Comparison of ENCODE assay signal across 17 cellular contexts in the genomic region with DNA sequence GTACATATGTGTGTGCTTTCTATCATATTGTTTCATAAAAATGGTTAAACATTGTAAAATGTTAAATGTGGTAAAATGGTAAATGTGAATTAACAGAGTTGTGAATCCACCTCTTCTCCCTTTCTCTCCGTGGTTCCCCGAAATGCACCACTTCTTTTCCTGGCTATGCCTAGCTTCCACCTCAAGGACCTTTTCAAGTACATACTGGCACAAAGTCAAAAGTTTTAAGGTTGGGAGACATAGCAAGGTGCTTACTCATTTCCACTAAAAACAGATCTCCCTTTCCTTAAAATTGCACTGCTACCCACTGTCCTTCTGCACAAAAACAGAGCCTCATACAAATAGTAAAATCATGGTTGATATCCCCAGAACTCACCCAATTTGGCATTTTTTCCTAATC.
DNase-seq lines count a peak whose midpoint lies in the region; ATAC-seq, FAIRE-seq and TF ChIP-seq lines count a peak whose summit lies in the region.
"Had no signal": no experiment of that assay in that cellular context is flagged by ENCODE, and none has a peak within 500 bp of the region (broad histone marks: within the 10 kb centered on the region; RNA-seq: fewer than 3 reads in every experiment).

No MANE protein-coding gene starts in this region.

- H3F3A ChIP-seq in PC-3 (ENCODE audit: low read length, unreplicated experiment): peaks cover 3% of the 10 kb centered on the region
- H3F3A ChIP-seq in GM23338 (replicated peaks; ENCODE audit: low read depth): no peaks in the 10 kb centered on the region

- no peak for TF ChIP-seq POLR2A in H54 (IDR thresholded peaks at IDR 0.05; ENCODE audit: low read depth, low read length)

- H3K4me3 ChIP-seq in PC-3 (ENCODE audit: low read length): no peak overlapping the region
- no peak overlapping the region for H3K4me3 ChIP-seq in psoas muscle
- H3K4me3 ChIP-seq in GM23338: no peak overlapping the region
- H3K4me3 ChIP-seq: body of pancreas had no signal

- POLR2A ChIA-PET in PC-3 (lab: Charles Lee; ENCODE audit: unreplicated experiment): no interaction called here
- POLR2A ChIA-PET in activated CD4-positive, alpha-beta T cell treated with anti-CD3 and anti-CD28 coated beads for 36 hours (lab: Charles Lee): no interaction called here

- H3K36me3 Mint-ChIP-seq in osteocyte (ENCODE audit: unreplicated experiment): no peaks in the 10 kb centered on the region
- H3K36me3 Mint-ChIP-seq in activated CD4-positive, alpha-beta T cell treated with anti-CD3 and anti-CD28 coated beads for 36 hours (ENCODE audit: low read depth): no peaks in the 10 kb centered on the region
- H3K36me3 Mint-ChIP-seq in GM23338 (ENCODE audit: low read depth): no peaks in the 10 kb centered on the region
- H3K36me3 Mint-ChIP-seq: stimulated activated effector memory CD8-positive, alpha-beta T cell treated with anti-CD3 and anti-CD28 coated beads, Interleukin-12 subunit alpha, Interleukin-12 subunit beta, amount 100 ng/mL, for 72 hours had no signal

- H3K4me1 Mint-ChIP-seq in osteocyte (ENCODE audit: unreplicated experiment) (peaks cover 29% of the 10 kb centered on the region), GM23338 (peaks cover 2% of the 10 kb centered on the region; the same call in 1 of the 3 replicates)
- no peaks in the 10 kb centered on the region for H3K4me1 Mint-ChIP-seq in activated CD4-positive, alpha-beta T cell treated with anti-CD3 and anti-CD28 coated beads for 36 hours
- H3K4me1 Mint-ChIP-seq: nephron progenitor cell; stimulated activated effector memory CD8-positive, alpha-beta T cell treated with anti-CD3 and anti-CD28 coated beads, Interleukin-12 subunit alpha, Interleukin-12 subunit beta, amount 100 ng/mL, for 72 hours had no signal

- peaks cover 4% of the 10 kb centered on the region for H3K9me3 Mint-ChIP-seq in osteocyte (ENCODE audit: unreplicated experiment)
- H3K9me3 Mint-ChIP-seq in activated CD4-positive, alpha-beta T cell treated with anti-CD3 and anti-CD28 coated beads for 36 hours (ENCODE audit: low read depth): peaks cover 2% of the 10 kb centered on the region
- no peaks in the 10 kb centered on the region for H3K9me3 Mint-ChIP-seq in GM23338
- H3K9me3 Mint-ChIP-seq: H9, nephron progenitor cell had no signal

- H3K9me3 ChIP-seq in PC-3 (ENCODE audit: low read length) (no peaks in the 10 kb centered on the region), psoas muscle (no peaks in the 10 kb centered on the region)
- H3K9me3 ChIP-seq: body of pancreas had no signal

- H3K79me2 ChIP-seq in PC-3 (ENCODE audit: low read length) (no peaks in the 10 kb centered on the region), GM23338 (replicated peaks; ENCODE audit: insufficient read depth) (no peaks in the 10 kb centered on the region)

- H3K27me3 Mint-ChIP-seq in osteocyte (ENCODE audit: unreplicated experiment) (no peaks in the 10 kb centered on the region), GM23338 (ENCODE audit: insufficient read depth, low read depth, poor library complexity) (no peaks in the 10 kb centered on the region)
- H3K27me3 Mint-ChIP-seq in activated CD4-positive, alpha-beta T cell treated with anti-CD3 and anti-CD28 coated beads for 36 hours: no peaks in the 10 kb centered on the region

- H3K36me3 ChIP-seq in PC-3 (ENCODE audit: low read depth, low read length): no peaks in the 10 kb centered on the region
- H3K36me3 ChIP-seq in psoas muscle (ENCODE audit: insufficient read depth in 1 of 2, low read depth in 1 of 2): no peaks in the 10 kb centered on the region
- H3K36me3 ChIP-seq in GM23338 (ENCODE audit: insufficient read depth): no peaks in the 10 kb centered on the region

- no peak overlapping the region for H3K27ac ChIP-seq in PC-3 (ENCODE audit: low read length)
- H3K27ac ChIP-seq in psoas muscle: no peak overlapping the region
- H3K27ac ChIP-seq in GM23338 (ENCODE audit: low read depth): no peak overlapping the region
- H3K27ac ChIP-seq: body of pancreas had no signal

- TF ChIP-seq CTCF in PC-3 (conservative IDR thresholded peaks at IDR 0.05; ENCODE audit: low read depth, low read length) (no peak), osteocyte (IDR thresholded peaks at IDR 0.05) (no peak), psoas muscle (IDR thresholded peaks at IDR 0.05) (no peak), GM23338 (conservative IDR thresholded peaks at IDR 0.05; ENCODE audit: low read depth in 2 of 2) (no peak)

- FAIRE-seq in H54 (lab: Jason Lieb, UNC): peak; percentile 99

- no peaks in the 10 kb centered on the region for H3K9me2 ChIP-seq in PC-3 (replicated peaks; ENCODE audit: low read length)
- no peaks in the 10 kb centered on the region for H3K9me2 ChIP-seq in GM23338 (ENCODE audit: insufficient read depth)

- WGBS in psoas muscle, 3 donors: 84 to 89% (median 86%) methylated on average over 2 of the region's 2 CpGs

- H4K20me1 ChIP-seq in PC-3 (ENCODE audit: low read length): no peaks in the 10 kb centered on the region
- no peaks in the 10 kb centered on the region for H4K20me1 ChIP-seq in GM23338 (replicated peaks; ENCODE audit: insufficient read depth)

- intact Hi-C loops in PC-3 (cut with micrococcal nuclease) (loop anchor here (5.0 kb wide), 1 partner anchor 341 kb away; no protein-coding TSS in a partner anchor), psoas muscle (cut with DNase I) (no loop called here)
- intact Hi-C loops in activated CD4-positive, alpha-beta T cell treated with anti-CD3 and anti-CD28 coated beads for 36 hours (cut with DNase I, micrococcal nuclease): no loop called here

- no peaks in the 10 kb centered on the region for H3K27me3 ChIP-seq in PC-3 (ENCODE audit: low read length)
- H3K27me3 ChIP-seq in psoas muscle (ENCODE audit: insufficient read depth in 3 of 3, low read length in 2 of 3): no peaks in the 10 kb centered on the region
- H3K27me3 ChIP-seq in GM23338 (ENCODE audit: insufficient read depth): no peaks in the 10 kb centered on the region
- H3K27me3 ChIP-seq: body of pancreas had no signal

- H3K4me1 ChIP-seq in PC-3 (ENCODE audit: insufficient read depth, low read length) (peaks cover 25% of the 10 kb centered on the region), psoas muscle (no peaks in the 10 kb centered on the region), GM23338 (ENCODE audit: insufficient read depth) (no peaks in the 10 kb centered on the region)
- H3K4me1 ChIP-seq: body of pancreas had no signal

- peak overlapping the region; percentile 64 for H3K4me2 ChIP-seq in PC-3 (ENCODE audit: low read length)
- no peak overlapping the region for H3K4me2 ChIP-seq in GM23338

- no peak overlapping the region for H2AFZ ChIP-seq in PC-3 (ENCODE audit: low read length)
- H2AFZ ChIP-seq in GM23338: no peak overlapping the region

- DNase-seq in H54 (ENCODE audit: insufficient read length, low spot score) (peak; percentile 20), PC-3 (peak; percentile 89), dedifferentiated amniotic fluid mesenchymal stem cell (ENCODE audit: extremely low spot score) (peak; percentile 26), osteocyte (ENCODE audit: extremely low spot score, unreplicated experiment) (no peak), psoas muscle (no peak), GM23338 (ENCODE audit: low spot score) (no peak)
- no peak for DNase-seq in activated effector memory CD4-positive, alpha-beta T cell treated with anti-CD3 and anti-CD28 coated beads, Interleukin-2, amount 50 U/mL, for 16 hours
- no peak for DNase-seq in activated CD4-positive, alpha-beta T cell treated with anti-CD3 and anti-CD28 coated beads for 36 hours
- DNase-seq: body of pancreas, DMS79, H9, KG1, NCI-H2227 treated with DMSO at 0.1 percent for 48 hours, nephron progenitor cell had no signal

- CTCF ChIA-PET in PC-3 (lab: Charles Lee): no interaction called here
- CTCF ChIA-PET in activated CD4-positive, alpha-beta T cell treated with anti-CD3 and anti-CD28 coated beads for 36 hours (lab: Charles Lee): no interaction called here

- peak; percentile 78 for ATAC-seq in PC-3
- ATAC-seq in psoas muscle: no peak
- no peak for ATAC-seq in activated CD4-positive, alpha-beta T cell treated with anti-CD3 and anti-CD28 coated beads for 36 hours
- no peak for ATAC-seq in GM23338
- ATAC-seq: body of pancreas; sciatic nerve; stimulated activated effector memory CD8-positive, alpha-beta T cell treated with anti-CD3 and anti-CD28 coated beads, Interleukin-12 subunit alpha, Interleukin-12 subunit beta, amount 100 ng/mL, for 72 hours had no signal

- H3K27ac Mint-ChIP-seq in osteocyte (ENCODE audit: unreplicated experiment) (peak overlapping the region; percentile 55), GM23338 (no peak overlapping the region)
- H3K27ac Mint-ChIP-seq in activated CD4-positive, alpha-beta T cell treated with anti-CD3 and anti-CD28 coated beads for 36 hours: no peak overlapping the region
- H3K27ac Mint-ChIP-seq: activated T-helper 2 cell treated with anti-CD3 and anti-CD28 coated beads, Interferon-gamma antibody, Interleukin-2, Interleukin-4, amounts not matched to agents 10 μg/mL and 5 μg/mL and 100 μg/mL, durations not matched to agents 14 hours and 24 hours and 36 hours; H9; nephron progenitor cell; stimulated activated effector memory CD8-positive, alpha-beta T cell treated with anti-CD3 and anti-CD28 coated beads, Interleukin-12 subunit alpha, Interleukin-12 subunit beta, amount 100 ng/mL, for 72 hours had no signal

- no peak overlapping the region for H3K9ac ChIP-seq in PC-3 (ENCODE audit: low read length)

- BruUV-seq in PC-3 (replicated peaks; lab: Mats Ljungman, UMichigan): no TSS peak

- H3K4me3 Mint-ChIP-seq in osteocyte (ENCODE audit: unreplicated experiment): no peak overlapping the region
- no peak overlapping the region for H3K4me3 Mint-ChIP-seq in activated CD4-positive, alpha-beta T cell treated with anti-CD3 and anti-CD28 coated beads for 36 hours
- H3K4me3 Mint-ChIP-seq in GM23338: no peak overlapping the region
- H3K4me3 Mint-ChIP-seq: H9; nephron progenitor cell; stimulated activated effector memory CD8-positive, alpha-beta T cell treated with anti-CD3 and anti-CD28 coated beads, Interleukin-12 subunit alpha, Interleukin-12 subunit beta, amount 100 ng/mL, for 72 hours had no signal

TF ChIP-seq in GM23338, 12 proteins besides CTCF, POLR2A, EP300 and RAD21:
- no peak for TF ChIP-seq EZH2phosphoT487 (IDR thresholded peaks at IDR 0.05; ENCODE audit: unreplicated experiment)
- no peak for TF ChIP-seq CREB1 (CRISPR knock-in tag; IDR thresholded peaks at IDR 0.05; ENCODE audit: low read depth)

Comparison
In these comparisons a context has a peak if more than half of its experiments do, and no peak if none do; other contexts are left out.
1. DNase-seq: peak in H54 (single experiment), PC-3 (single experiment) and dedifferentiated amniotic fluid mesenchymal stem cell (single experiment); none in osteocyte (single experiment), activated effector memory CD4-positive, alpha-beta T cell treated with anti-CD3 and anti-CD28 coated beads, Interleukin-2, amount 50 U/mL, for 16 hours (single experiment), psoas muscle (0 of 2), activated CD4-positive, alpha-beta T cell treated with anti-CD3 and anti-CD28 coated beads for 36 hours (single experiment) and GM23338 (single experiment).